1 cellular context compared by ENCODE assay signal in genomic region chr22:50530280-50530856, GRCh38.
A peak's percentile ranks its signal among the peaks of the same experiment; 100 is the strongest.
TF ChIP-seq lines count a peak whose summit lies in the region.

No MANE protein-coding gene starts in this region.

TF ChIP-seq in HepG2, 621 proteins besides CTCF, POLR2A, EP300 and RAD21 (continued from another document and continues in another):
- no peak for TF ChIP-seq TOE1 (CRISPR knock-in tag; IDR thresholded peaks at IDR 0.05)
- peak; percentile 71; the same call in 1 of the 2 replicates for TF ChIP-seq GABPB1 (CRISPR knock-in tag; IDR thresholded peaks at IDR 0.05)
- TF ChIP-seq PHF21A (CRISPR knock-in tag; IDR thresholded peaks at IDR 0.05) = peak; percentile 71
- TF ChIP-seq IKZF1 (IDR thresholded peaks at IDR 0.05) = no peak
- TF ChIP-seq ZSCAN25 (CRISPR knock-in tag; IDR thresholded peaks at IDR 0.05) = no peak
- TF ChIP-seq SIN3A (IDR thresholded peaks at IDR 0.05; ENCODE audit: borderline replicate concordance, low read depth, low read length) = no peak; the same call in 1 of the 2 replicates
- TF ChIP-seq ELF1 (CRISPR knock-in tag; IDR thresholded peaks at IDR 0.05) = peak; percentile 50
- TF ChIP-seq WIZ (CRISPR knock-in tag; IDR thresholded peaks at IDR 0.05) = no peak
- no peak for TF ChIP-seq HNRNPUL1 (IDR thresholded peaks at IDR 0.05; ENCODE audit: low read depth, low read length)
- TF ChIP-seq HMGXB4 (CRISPR knock-in tag; IDR thresholded peaks at IDR 0.05; ENCODE audit: borderline replicate concordance in 1 of 2, low read depth in 1 of 2) = peak; percentile 38 to 72; a peak in 3 of 4 replicates
- no peak for TF ChIP-seq ZNF343 (CRISPR knock-in tag; IDR thresholded peaks at IDR 0.05)
- TF ChIP-seq ESRRA (CRISPR knock-in tag; IDR thresholded peaks at IDR 0.05; ENCODE audit: low read depth) = peak; percentile 50
- TF ChIP-seq ZMYM3 (CRISPR knock-in tag; IDR thresholded peaks at IDR 0.05) = no peak
- TF ChIP-seq RFXANK (CRISPR knock-in tag; IDR thresholded peaks at IDR 0.05) = no peak
- TF ChIP-seq ZNF629 (CRISPR knock-in tag; conservative IDR thresholded peaks at IDR 0.05) = peak; percentile 49; the same call in 1 of the 2 replicates
- peak; percentile 42 for TF ChIP-seq DRAP1 (CRISPR knock-in tag; IDR thresholded peaks at IDR 0.05)
- TF ChIP-seq ZNF431 (CRISPR knock-in tag; IDR thresholded peaks at IDR 0.05; ENCODE audit: borderline replicate concordance, low read depth) = no peak
- no peak for TF ChIP-seq ZBTB33 (CRISPR knock-in tag; IDR thresholded peaks at IDR 0.05)
- peak; percentile 69; the same call in 1 of the 2 replicates for TF ChIP-seq GMEB1 (CRISPR knock-in tag; IDR thresholded peaks at IDR 0.05; ENCODE audit: borderline replicate concordance)
- TF ChIP-seq ATF6 (CRISPR knock-in tag; conservative IDR thresholded peaks at IDR 0.05) = 0 out of 2 replicates have a peak, but pooled peaks have one; percentile 26
- TF ChIP-seq KIAA2018 (CRISPR knock-in tag; IDR thresholded peaks at IDR 0.05; ENCODE audit: borderline replicate concordance) = no peak
- TF ChIP-seq ERF (CRISPR knock-in tag; IDR thresholded peaks at IDR 0.05) = 0 out of 2 replicates have a peak, but pooled peaks have one; percentile 34
- peak; percentile 87 for TF ChIP-seq ZBTB7A (CRISPR knock-in tag; IDR thresholded peaks at IDR 0.05)
- no peak for TF ChIP-seq ARID3A (IDR thresholded peaks at IDR 0.05; ENCODE audit: low read depth, low read length)
- TF ChIP-seq MXD3 (CRISPR knock-in tag; IDR thresholded peaks at IDR 0.05) = no peak
- TF ChIP-seq ATF4 (CRISPR knock-in tag; IDR thresholded peaks at IDR 0.05) = no peak; a peak in 1 of 4 replicates
- TF ChIP-seq MAZ (IDR thresholded peaks at IDR 0.05; ENCODE audit: borderline replicate concordance, low read depth, low read length) = no peak
- peak; percentile 70 for TF ChIP-seq MAZ (CRISPR knock-in tag; IDR thresholded peaks at IDR 0.05; ENCODE audit: low read depth)
- no peak for TF ChIP-seq ETV6 (CRISPR knock-in tag; conservative IDR thresholded peaks at IDR 0.05)
- TF ChIP-seq SKIL (CRISPR knock-in tag; IDR thresholded peaks at IDR 0.05; ENCODE audit: borderline replicate concordance) = no peak
- TF ChIP-seq ELF4 (CRISPR knock-in tag; IDR thresholded peaks at IDR 0.05; ENCODE audit: borderline replicate concordance) = no peak
- TF ChIP-seq ZNF678 (CRISPR knock-in tag; IDR thresholded peaks at IDR 0.05) = peak; percentile 72; the same call in 1 of the 2 replicates
- no peak for TF ChIP-seq MIXL1 (CRISPR knock-in tag; IDR thresholded peaks at IDR 0.05)
- 0 out of 2 replicates have a peak, but pooled peaks have one; percentile 10 for TF ChIP-seq STAT5B (CRISPR knock-in tag; IDR thresholded peaks at IDR 0.05)
- TF ChIP-seq ATF1 (CRISPR knock-in tag; IDR thresholded peaks at IDR 0.05) = no peak
- TF ChIP-seq CCAR2 (optimal IDR thresholded peaks at IDR 0.05; ENCODE audit: low read depth, low read length) = no peak
- peak; percentile 24; the same call in 1 of the 2 replicates for TF ChIP-seq SNAPC2 (CRISPR knock-in tag; IDR thresholded peaks at IDR 0.05)
